26 cellular contexts compared by ENCODE assay signal in genomic region chr1:3838788-3839187, GRCh38.
"Had no signal": no experiment of that assay in that cellular context is flagged by ENCODE, and none has a peak within 500 bp of the region (broad histone marks: within the 10 kb centered on the region; RNA-seq: fewer than 3 reads in every experiment).

No MANE protein-coding gene starts in this region.

- H3K4me1 Mint-ChIP-seq: immature natural killer cell; mesothelial cell of epicardium; naive thymus-derived CD8-positive, alpha-beta T cell had no signal

- H3K27me3 Mint-ChIP-seq: naive B cell; naive thymus-derived CD8-positive, alpha-beta T cell had no signal

- ATAC-seq: esophagus mucosa; gastrocnemius medialis; left cardiac atrium; left lung; left ventricle myocardium superior; lower lobe of right lung; mucosa of descending colon; naive thymus-derived CD8-positive, alpha-beta T cell had no signal

- H3K9me3 Mint-ChIP-seq: immature natural killer cell had no signal

- H3K27ac ChIP-seq: coronary artery, epithelial cell of prostate, esophagus squamous epithelium, gastrocnemius medialis, heart right ventricle, left lung, lower lobe of right lung had no signal

- DNase-seq: dermis blood vessel endothelial cell; dorsolateral prefrontal cortex; effector CD4-positive, alpha-beta T cell; effector memory CD4-positive, alpha-beta T cell; erythroblast; esophagus squamous epithelium; foreskin fibroblast; foreskin melanocyte; gastrocnemius medialis; glutamatergic neuron; head of caudate nucleus; heart right ventricle; immature natural killer cell; islet precursor cell; left cardiac atrium; left lung; left ventricle myocardium superior; mesenchymal stem cell; mucosa of descending colon; naive B cell; naive thymus-derived CD8-positive, alpha-beta T cell had no signal

- H3K9me3 ChIP-seq: gastrocnemius medialis had no signal

- H3K4me3 Mint-ChIP-seq: immature natural killer cell; mesothelial cell of epicardium; naive B cell; naive thymus-derived CD8-positive, alpha-beta T cell had no signal

- H3K4me3 ChIP-seq: coronary artery, dorsolateral prefrontal cortex, esophagus squamous epithelium, gastrocnemius medialis, heart right ventricle, left lung, lower lobe of right lung, mucosa of descending colon had no signal

- H3K4me1 ChIP-seq: esophagus squamous epithelium, gastrocnemius medialis, heart right ventricle, left lung, lower lobe of right lung had no signal

- H3K27ac Mint-ChIP-seq: immature natural killer cell, mesothelial cell of epicardium had no signal

- H3K27me3 ChIP-seq: dorsolateral prefrontal cortex, esophagus squamous epithelium, gastrocnemius medialis, heart right ventricle, left lung had no signal
